Comparison of ENCODE assay signal across 14 cellular contexts in genomic region chr2:148338544-148338943, GRCh38.
DNase-seq lines count a peak whose midpoint lies in the region; TF ChIP-seq lines count a peak whose summit lies in the region.
"Had no signal": no experiment of that assay in that cellular context is flagged by ENCODE, and none has a peak within 500 bp of the region (broad histone marks: within the 10 kb centered on the region; RNA-seq: fewer than 3 reads in every experiment).

No MANE protein-coding gene starts in this region.

- peaks cover 3% of the 10 kb centered on the region for H3K4me1 ChIP-seq in mammary epithelial cell (ENCODE audit: insufficient read depth, low read length)
- H3K4me1 ChIP-seq: HAP-1, tibial nerve had no signal

- in situ Hi-C loops in mammary epithelial cell (cut with MboI; ENCODE audit: low sequenced_read_pairs in 2 of 2), result no loop called here

- DNase-seq in AG08395 (ENCODE audit: low spot score) (peak; percentile 58), HT1080 (ENCODE audit: low read depth) (peak; percentile 75), mammary epithelial cell (peak; percentile 69), iris pigment epithelial cell (ENCODE audit: low read depth) (peak; percentile 83), NCI-H1436 treated with DMSO at 0.1 percent for 48 hours (lab: John Stamatoyannopoulos, UW) (no peak), HEK293T (ENCODE audit: extremely low spot score) (no peak), posterior vena cava (ENCODE audit: low spot score) (no peak), ureter (ENCODE audit: low spot score) (no peak)
- DNase-seq: activated effector memory CD4-positive, alpha-beta T cell treated with Interleukin-2 at 50 U/mL for 16 hours; hypothalamus; NCI-H510A treated with DMSO at 0.1 percent for 48 hours; SHP77 treated with DMSO at 0.1 percent for 48 hours had no signal

- H3K27ac ChIP-seq in mammary epithelial cell (ENCODE audit: insufficient read depth, low read depth, low read length), result no peak overlapping the region
- H3K27ac ChIP-seq: tibial nerve had no signal

- no peak overlapping the region for H3K4me2 ChIP-seq in mammary epithelial cell (ENCODE audit: insufficient read depth, low read depth, low read length)

- no peaks in the 10 kb centered on the region for H4K20me1 ChIP-seq in mammary epithelial cell (ENCODE audit: insufficient read depth, low read length)

- H3K27me3 ChIP-seq in mammary epithelial cell (ENCODE audit: insufficient read depth, low read length), result no peaks in the 10 kb centered on the region
- H3K27me3 ChIP-seq: tibial nerve had no signal

- CTCF ChIA-PET in mammary epithelial cell (lab: Charles Lee; ENCODE audit: low non-redundant PET) (no interaction called here), HEK293T (lab: Yijun Ruan, JAX) (no interaction called here)

- H3K9ac ChIP-seq in mammary epithelial cell (ENCODE audit: insufficient read depth, low read length), result no peak overlapping the region

- no peak overlapping the region for H3K4me3 ChIP-seq in mammary epithelial cell (replicated peaks in 1 of 3; ENCODE audit: insufficient read depth in 1 of 3, low read depth in 2 of 3, low read length in 3 of 3)
- H3K4me3 ChIP-seq: HAP-1, tibial nerve had no signal

- no peaks in the 10 kb centered on the region for H3K36me3 ChIP-seq in mammary epithelial cell (ENCODE audit: insufficient read depth, low read length)
- H3K36me3 ChIP-seq: HAP-1 had no signal

- intact Hi-C loops in mammary epithelial cell (cut with micrococcal nuclease), result no loop called here
- intact Hi-C loops in posterior vena cava (cut with DNase I), result no loop called here

- TF ChIP-seq CTCF in mammary epithelial cell (conservative IDR thresholded peaks at IDR 0.05 in 1 of 2, IDR thresholded peaks at IDR 0.05 in 1 of 2; ENCODE audit: extremely low read depth in 1 of 2, insufficient read depth in 1 of 2, low read depth in 1 of 2, low read length in 2 of 2), result no peak

- dilution Hi-C loops in mammary epithelial cell (cut with HindIII; ENCODE audit: low sequenced_read_pairs), result no loop called here

- H2AFZ ChIP-seq in mammary epithelial cell (ENCODE audit: low read depth, low read length), result no peak overlapping the region

- no peaks in the 10 kb centered on the region for H3K79me2 ChIP-seq in mammary epithelial cell (ENCODE audit: insufficient read depth, low read length)

- POLR2A ChIA-PET in HEK293T (lab: Yijun Ruan, JAX), result no interaction called here

- no TSS peak for BruUV-seq in mammary epithelial cell (replicated peaks; lab: Mats Ljungman, UMichigan)

- no peaks in the 10 kb centered on the region for H3K9me3 ChIP-seq in mammary epithelial cell (replicated peaks; ENCODE audit: insufficient read depth, low read length)
- H3K9me3 ChIP-seq: HAP-1 had no signal

TF ChIP-seq in HEK293T, 16 proteins besides CTCF, POLR2A, EP300 and RAD21:
- no peak for TF ChIP-seq BHLHE40 (IDR thresholded peaks at IDR 0.05; ENCODE audit: borderline replicate concordance)
- TF ChIP-seq ARNT (IDR thresholded peaks at IDR 0.05), result no peak
- no peak for TF ChIP-seq FOXK2 (IDR thresholded peaks at IDR 0.05)
- TF ChIP-seq SUZ12 (IDR thresholded peaks at IDR 0.05), result no peak
- TF ChIP-seq PKNOX1 (IDR thresholded peaks at IDR 0.05), result no peak
- no peak for TF ChIP-seq SP1 (IDR thresholded peaks at IDR 0.05)
- no peak for TF ChIP-seq NFRKB (IDR thresholded peaks at IDR 0.05)
- TF ChIP-seq CTBP1 (IDR thresholded peaks at IDR 0.05; ENCODE audit: borderline replicate concordance), result no peak
- TF ChIP-seq LEF1 (IDR thresholded peaks at IDR 0.05; ENCODE audit: borderline replicate concordance), result no peak
TF ChIP-seq in HEK293T: peak in this region for 0.

Comparison
In these comparisons a context has a peak if more than half of its experiments do, and no peak if none do; other contexts are left out.
1. DNase-seq: peak in AG08395 (single experiment), HT1080 (single experiment), mammary epithelial cell (single experiment) and iris pigment epithelial cell (single experiment); none in NCI-H1436 treated with DMSO at 0.1 percent for 48 hours (single experiment), HEK293T (single experiment), posterior vena cava (single experiment) and ureter (single experiment).